ENCODE assay signal across 7 cellular contexts in genomic region chr19:54278571-54279195, GRCh38. TPM values are rescaled to one million over a fixed set of nuclear protein-coding genes. Genes with fewer than 3 reads are reported as not detected.
"Had no signal": no experiment of that assay in that cellular context is flagged by ENCODE, and none has a peak within 500 bp of the region (broad histone marks: within the 10 kb centered on the region; RNA-seq: fewer than 3 reads in every experiment).

No MANE protein-coding gene starts in this region.

RNA-seq across cellular contexts. Expression of gene LILRB2, which starts 2.2 kb away (rescaled TPM):
- total RNA-seq: K562, M059J, OCI-LY7, PC-3, SK-MEL-5 had no signal
- polyA plus RNA-seq: K562, SK-N-SH had no signal

RNA-seq across cellular contexts. Expression of gene LILRB5, which starts 21.6 kb away (rescaled TPM):
- total RNA-seq: K562, M059J, OCI-LY7, PC-3, SK-MEL-5 had no signal
- polyA plus RNA-seq: IgD-negative memory B cell, K562, SK-N-SH had no signal

RNA-seq across cellular contexts. Expression of gene LILRA5, which starts 34.3 kb away (rescaled TPM):
- total RNA-seq: K562, M059J, OCI-LY7, PC-3, SK-MEL-5 had no signal
- polyA plus RNA-seq: K562, SK-N-SH had no signal

RNA-seq across cellular contexts. Expression of gene LILRA6, which starts 36.1 kb away (rescaled TPM):
- total RNA-seq: K562, M059J, OCI-LY7, PC-3 had no signal
- polyA plus RNA-seq: SK-N-SH had no signal

RNA-seq across cellular contexts. Expression of gene LILRB3, which starts 55.9 kb away (rescaled TPM):
- total RNA-seq: K562, M059J, OCI-LY7, PC-3 had no signal
- polyA plus RNA-seq: SK-N-SH had no signal
